ENCODE assay signal across 40 cellular contexts in genomic region chr17:54559883-54560282, GRCh38.
"Had no signal": no experiment of that assay in that cellular context is flagged by ENCODE, and none has a peak within 500 bp of the region (broad histone marks: within the 10 kb centered on the region; RNA-seq: fewer than 3 reads in every experiment).

No MANE protein-coding gene starts in this region.

- H3K27ac ChIP-seq: adrenal gland, ascending aorta, body of pancreas, brain microvascular endothelial cell, breast epithelium, cardiac muscle cell had no signal

- H3K9me3 Mint-ChIP-seq: activated naive CD8-positive, alpha-beta T cell treated with anti-CD3 and anti-CD28 coated beads for 36 hours had no signal

- H3K4me1 Mint-ChIP-seq: activated naive CD4-positive, alpha-beta T cell treated with anti-CD3 and anti-CD28 coated beads, Interleukin-2, amount 10 ng/mL, durations not matched to agents 7 days and 5 days; activated naive CD4-positive, alpha-beta T cell treated with anti-CD3 and anti-CD28 coated beads, Interleukin-2, amount 50 U/mL, for 24 hours; activated naive CD8-positive, alpha-beta T cell treated with anti-CD3 and anti-CD28 coated beads for 36 hours; activated naive CD8-positive, alpha-beta T cell treated with anti-CD3 and anti-CD28 coated beads, Interleukin-2, amount 10 ng/mL, durations not matched to agents 7 days and 5 days; activated naive CD8-positive, alpha-beta T cell treated with anti-CD3 and anti-CD28 coated beads, Interleukin-2, amount 50 U/mL, for 24 hours; activated T-helper 17 cell treated with anti-CD3 and anti-CD28 coated beads, Interleukin-2, amount 50 U/mL, for 72 hours; brain; central memory CD8-positive, alpha-beta T cell had no signal

- H3K27ac Mint-ChIP-seq: activated naive CD4-positive, alpha-beta T cell treated with anti-CD3 and anti-CD28 coated beads for 36 hours; activated naive CD4-positive, alpha-beta T cell treated with anti-CD3 and anti-CD28 coated beads, Interleukin-2, amount 10 ng/mL, durations not matched to agents 7 days and 5 days; activated naive CD4-positive, alpha-beta T cell treated with anti-CD3 and anti-CD28 coated beads, Interleukin-2, amount 50 U/mL, for 24 hours; activated naive CD4-positive, alpha-beta T cell treated with anti-CD3 and anti-CD28 coated beads, Interleukin-2, amount 50 U/mL, for 72 hours; activated naive CD8-positive, alpha-beta T cell; activated naive CD8-positive, alpha-beta T cell treated with anti-CD3 and anti-CD28 coated beads for 36 hours; activated naive CD8-positive, alpha-beta T cell treated with anti-CD3 and anti-CD28 coated beads, Interleukin-2, amount 10 ng/mL, durations not matched to agents 7 days and 5 days; activated naive CD8-positive, alpha-beta T cell treated with anti-CD3 and anti-CD28 coated beads, Interleukin-2, amount 50 U/mL, for 24 hours; activated T-cell treated with anti-CD3 and anti-CD28 coated beads, Interleukin-2, amount 50 U/mL, for 24 hours; activated T-cell treated with anti-CD3 and anti-CD28 coated beads, Interleukin-2, amount 50 U/mL, for 72 hours; activated T-helper 1 cell treated with anti-CD3 and anti-CD28 coated beads, Interleukin-12 subunit alpha, Interleukin-12 subunit beta, Interleukin-2, Interleukin-4 antibody, amounts not matched to agents 30 ng/mL and 10 ng/mL and 1 ng/mL, durations not matched to agents 14 hours and 24 hours and 36 hours; activated T-helper 17 cell treated with anti-CD3 and anti-CD28 coated beads, Interleukin-2, amount 50 U/mL, for 72 hours; activated T-helper 2 cell treated with anti-CD3 and anti-CD28 coated beads, Interferon-gamma antibody, Interleukin-2, Interleukin-4, amounts not matched to agents 10 μg/mL and 5 μg/mL and 100 μg/mL, durations not matched to agents 14 hours and 24 hours and 36 hours; brain had no signal

- H3K4me3 ChIP-seq: adrenal gland, ascending aorta, body of pancreas, breast epithelium, cardiac muscle cell had no signal

- H3K36me3 ChIP-seq: adrenal gland, ascending aorta, brain microvascular endothelial cell, breast epithelium, cardiac muscle cell had no signal

- H3K4me1 ChIP-seq: adrenal gland, ascending aorta, body of pancreas, breast epithelium had no signal

- H3K9me3 ChIP-seq: adrenal gland, ascending aorta, body of pancreas had no signal

- DNase-seq: activated effector memory CD4-positive, alpha-beta T cell treated with anti-CD3 and anti-CD28 coated beads, Interleukin-2, amount 50 U/mL, for 16 hours; activated effector memory CD4-positive, alpha-beta T cell treated with Interleukin-2 at 50 U/mL for 16 hours; activated gamma-delta T cell; activated gamma-delta T cell treated with Interleukin-2 at 50 U/mL for 16 hours; activated naive CD4-positive, alpha-beta T cell; activated naive CD4-positive, alpha-beta T cell treated with anti-CD3 and anti-CD28 coated beads for 36 hours; activated naive CD4-positive, alpha-beta T cell treated with anti-CD3 and anti-CD28 coated beads, Interleukin-2, amount 10 ng/mL, durations not matched to agents 7 days and 5 days; activated naive CD4-positive, alpha-beta T cell treated with anti-CD3 and anti-CD28 coated beads, Interleukin-2, amount 50 U/mL, for 16 hours; activated naive CD4-positive, alpha-beta T cell treated with Interleukin-2 at 50 U/mL for 16 hours; activated naive CD8-positive, alpha-beta T cell treated with anti-CD3 and anti-CD28 coated beads for 36 hours; activated naive CD8-positive, alpha-beta T cell treated with anti-CD3 and anti-CD28 coated beads, Interleukin-2, amount 10 ng/mL, durations not matched to agents 7 days and 5 days; activated naive CD8-positive, alpha-beta T cell treated with anti-CD3 and anti-CD28 coated beads, Interleukin-2, amount 50 U/mL, for 24 hours; activated T-cell treated with anti-CD3 and anti-CD28 coated beads, Interleukin-2, amount 50 U/mL, for 1 hour; activated T-cell treated with anti-CD3 and anti-CD28 coated beads, Interleukin-2, amount 50 U/mL, for 24 hours; activated T-cell treated with anti-CD3 and anti-CD28 coated beads, Interleukin-2, amount 50 U/mL, for 4 hours; activated T-cell treated with anti-CD3 and anti-CD28 coated beads, Interleukin-2, amount 50 U/mL, for 48 hours; activated T-cell treated with anti-CD3 and anti-CD28 coated beads, Interleukin-2, amount 50 U/mL, for 72 hours; adrenal gland; amniotic stem cell; amygdala; anterior cingulate cortex; aorta; body of pancreas; brain microvascular endothelial cell; caudate nucleus; central memory CD4-positive, alpha-beta T cell; cerebellar nuclear complex had no signal

- FAIRE-seq: astrocyte, bronchial epithelial cell had no signal

- H3K4me3 Mint-ChIP-seq: activated naive CD4-positive, alpha-beta T cell treated with anti-CD3 and anti-CD28 coated beads for 36 hours; activated naive CD4-positive, alpha-beta T cell treated with anti-CD3 and anti-CD28 coated beads, Interleukin-2, amount 10 ng/mL, durations not matched to agents 7 days and 5 days; activated naive CD4-positive, alpha-beta T cell treated with anti-CD3 and anti-CD28 coated beads, Interleukin-2, amount 50 U/mL, for 24 hours; activated naive CD8-positive, alpha-beta T cell; activated naive CD8-positive, alpha-beta T cell treated with anti-CD3 and anti-CD28 coated beads for 36 hours; activated naive CD8-positive, alpha-beta T cell treated with anti-CD3 and anti-CD28 coated beads, Interleukin-2, amount 10 ng/mL, durations not matched to agents 7 days and 5 days; activated naive CD8-positive, alpha-beta T cell treated with anti-CD3 and anti-CD28 coated beads, Interleukin-2, amount 50 U/mL, for 24 hours; activated T-cell treated with anti-CD3 and anti-CD28 coated beads, Interleukin-2, amount 50 U/mL, for 24 hours; activated T-cell treated with anti-CD3 and anti-CD28 coated beads, Interleukin-2, amount 50 U/mL, for 4 hours; activated T-cell treated with anti-CD3 and anti-CD28 coated beads, Interleukin-2, amount 50 U/mL, for 72 hours; activated T-helper 1 cell treated with anti-CD3 and anti-CD28 coated beads, Interleukin-12 subunit alpha, Interleukin-12 subunit beta, Interleukin-2, Interleukin-4 antibody, amounts not matched to agents 30 ng/mL and 10 ng/mL and 1 ng/mL, durations not matched to agents 14 hours and 24 hours and 36 hours; activated T-helper 17 cell treated with anti-CD3 and anti-CD28 coated beads, Interleukin-2, amount 50 U/mL, for 72 hours; brain; central memory CD8-positive, alpha-beta T cell had no signal

- ATAC-seq: activated naive CD4-positive, alpha-beta T cell treated with anti-CD3 and anti-CD28 coated beads, Interleukin-2, amount 50 U/mL, for 72 hours; activated naive CD8-positive, alpha-beta T cell treated with anti-CD3 and anti-CD28 coated beads, Interleukin-2, amount 50 U/mL, for 24 hours; activated T-cell treated with anti-CD3 and anti-CD28 coated beads, Interleukin-2, amount 50 U/mL, for 4 hours; activated T-cell treated with anti-CD3 and anti-CD28 coated beads, Interleukin-2, amount 50 U/mL, for 72 hours; activated T-helper 17 cell treated with anti-CD3 and anti-CD28 coated beads, Interleukin-2, amount 50 U/mL, for 72 hours; body of pancreas had no signal

- H3K27me3 Mint-ChIP-seq: activated naive CD4-positive, alpha-beta T cell treated with anti-CD3 and anti-CD28 coated beads, Interleukin-2, amount 10 ng/mL, durations not matched to agents 7 days and 5 days; activated naive CD4-positive, alpha-beta T cell treated with anti-CD3 and anti-CD28 coated beads, Interleukin-2, amount 50 U/mL, for 24 hours; activated naive CD8-positive, alpha-beta T cell; activated naive CD8-positive, alpha-beta T cell treated with anti-CD3 and anti-CD28 coated beads for 36 hours; activated naive CD8-positive, alpha-beta T cell treated with anti-CD3 and anti-CD28 coated beads, Interleukin-2, amount 10 ng/mL, durations not matched to agents 7 days and 5 days; activated naive CD8-positive, alpha-beta T cell treated with anti-CD3 and anti-CD28 coated beads, Interleukin-2, amount 50 U/mL, for 24 hours; activated T-cell treated with anti-CD3 and anti-CD28 coated beads, Interleukin-2, amount 50 U/mL, for 24 hours; activated T-helper 17 cell treated with anti-CD3 and anti-CD28 coated beads, Interleukin-2, amount 50 U/mL, for 72 hours; brain; central memory CD8-positive, alpha-beta T cell had no signal

- H3K27me3 ChIP-seq: adrenal gland, ascending aorta, body of pancreas, brain microvascular endothelial cell, breast epithelium, cardiac muscle cell had no signal

- H3K36me3 Mint-ChIP-seq: activated naive CD4-positive, alpha-beta T cell treated with anti-CD3 and anti-CD28 coated beads, Interleukin-2, amount 10 ng/mL, durations not matched to agents 7 days and 5 days; activated naive CD4-positive, alpha-beta T cell treated with anti-CD3 and anti-CD28 coated beads, Interleukin-2, amount 50 U/mL, for 24 hours; activated naive CD4-positive, alpha-beta T cell treated with anti-CD3 and anti-CD28 coated beads, Interleukin-2, amount 50 U/mL, for 72 hours; activated naive CD8-positive, alpha-beta T cell; activated naive CD8-positive, alpha-beta T cell treated with anti-CD3 and anti-CD28 coated beads for 36 hours; activated naive CD8-positive, alpha-beta T cell treated with anti-CD3 and anti-CD28 coated beads, Interleukin-2, amount 10 ng/mL, durations not matched to agents 7 days and 5 days; brain had no signal
